Comparison of ENCODE assay signal across 9 cellular contexts in genomic region chr12:25151476-25151875, GRCh38. TPM values are rescaled to one million over a fixed set of nuclear protein-coding genes. Genes with fewer than 3 reads are reported as not detected.
DNase-seq lines count a peak whose midpoint lies in the region; ATAC-seq and TF ChIP-seq lines count a peak whose summit lies in the region.
"Had no signal": no experiment of that assay in that cellular context is flagged by ENCODE, and none has a peak within 500 bp of the region (broad histone marks: within the 10 kb centered on the region; RNA-seq: fewer than 3 reads in every experiment).

No MANE protein-coding gene starts in this region.

- H3K4me1 ChIP-seq in ACC112 (ENCODE audit: control insufficient read depth, insufficient read depth, low read length, unreplicated experiment): peaks cover 16% of the 10 kb centered on the region

- H3K27ac Mint-ChIP-seq in chondrocyte (ENCODE audit: unreplicated experiment): peak overlapping the region; percentile 79
- no peak overlapping the region for H3K27ac Mint-ChIP-seq in activated naive CD8-positive, alpha-beta T cell treated with anti-CD3 and anti-CD28 coated beads for 36 hours
- no peak overlapping the region for H3K27ac Mint-ChIP-seq in type B pancreatic cell
- no peak overlapping the region for H3K27ac Mint-ChIP-seq in nephron progenitor cell

- TF ChIP-seq CTCF in chondrocyte (IDR thresholded peaks at IDR 0.05) (no peak), type B pancreatic cell (conservative IDR thresholded peaks at IDR 0.05) (no peak), nephron progenitor cell (IDR thresholded peaks at IDR 0.05) (no peak)

- no peak overlapping the region for H3K4me3 ChIP-seq in ACC112 (ENCODE audit: low read depth, low read length)

- DNase-seq in HT1080 (ENCODE audit: low read depth): peak; percentile 87
- no peak for DNase-seq in chondrocyte (ENCODE audit: low spot score)
- DNase-seq in left kidney (ENCODE audit: low read depth, low spot score): peak; percentile 72
- DNase-seq in activated naive CD8-positive, alpha-beta T cell treated with anti-CD3 and anti-CD28 coated beads for 36 hours: no peak
- no peak for DNase-seq in type B pancreatic cell (ENCODE audit: extremely low spot score, unreplicated experiment)
- no peak for DNase-seq in nephron progenitor cell

- H3K79me2 ChIP-seq in ACC112 (ENCODE audit: control insufficient read depth, insufficient read depth, low read length, unreplicated experiment): no peaks in the 10 kb centered on the region
- H3K79me2 ChIP-seq: parathyroid adenoma had no signal

- H3K4me3 Mint-ChIP-seq in chondrocyte (ENCODE audit: unreplicated experiment) (no peak overlapping the region), type B pancreatic cell (no peak overlapping the region), nephron progenitor cell (no peak overlapping the region)
- H3K4me3 Mint-ChIP-seq in activated naive CD8-positive, alpha-beta T cell treated with anti-CD3 and anti-CD28 coated beads for 36 hours: no peak overlapping the region

- no peaks in the 10 kb centered on the region for H3K36me3 Mint-ChIP-seq in chondrocyte (ENCODE audit: low read depth)
- H3K36me3 Mint-ChIP-seq in activated naive CD8-positive, alpha-beta T cell treated with anti-CD3 and anti-CD28 coated beads for 36 hours: no peaks in the 10 kb centered on the region
- H3K36me3 Mint-ChIP-seq in type B pancreatic cell: peaks cover 5% of the 10 kb centered on the region
- H3K36me3 Mint-ChIP-seq in nephron progenitor cell (ENCODE audit: low read depth): no peaks in the 10 kb centered on the region

- ATAC-seq in HG02973 (IDR thresholded peaks at IDR 0.05; ENCODE audit: unreplicated experiment): no peak

- H3K4me1 Mint-ChIP-seq in chondrocyte (ENCODE audit: low read depth) (peaks cover 13% of the 10 kb centered on the region), type B pancreatic cell (ENCODE audit: unreplicated experiment) (no peaks in the 10 kb centered on the region), nephron progenitor cell (no peaks in the 10 kb centered on the region)
- peaks cover 10% of the 10 kb centered on the region for H3K4me1 Mint-ChIP-seq in activated naive CD8-positive, alpha-beta T cell treated with anti-CD3 and anti-CD28 coated beads for 36 hours

- peak overlapping the region; percentile 84 for H3K27ac ChIP-seq in ACC112 (ENCODE audit: low read depth, low read length)
- H3K27ac ChIP-seq: parathyroid adenoma had no signal

- no peaks in the 10 kb centered on the region for H3K27me3 Mint-ChIP-seq in chondrocyte (ENCODE audit: low read depth)
- no peaks in the 10 kb centered on the region for H3K27me3 Mint-ChIP-seq in activated naive CD8-positive, alpha-beta T cell treated with anti-CD3 and anti-CD28 coated beads for 36 hours
- H3K27me3 Mint-ChIP-seq in type B pancreatic cell: no peaks in the 10 kb centered on the region
- peaks cover 6% of the 10 kb centered on the region for H3K27me3 Mint-ChIP-seq in nephron progenitor cell (ENCODE audit: low read depth, poor library complexity)

- H3K27me3 ChIP-seq in ACC112 (ENCODE audit: insufficient read depth, low read length): no peaks in the 10 kb centered on the region

- H2AFZ ChIP-seq in ACC112 (ENCODE audit: low read length, unreplicated experiment): peak overlapping the region; percentile 86
- H2AFZ ChIP-seq: parathyroid adenoma had no signal

- H3K36me3 ChIP-seq in ACC112 (ENCODE audit: insufficient read depth, low read length): no peaks in the 10 kb centered on the region

- H3K9me3 Mint-ChIP-seq in chondrocyte (ENCODE audit: low read depth) (no peaks in the 10 kb centered on the region), type B pancreatic cell (no peaks in the 10 kb centered on the region), nephron progenitor cell (no peaks in the 10 kb centered on the region)
- no peaks in the 10 kb centered on the region for H3K9me3 Mint-ChIP-seq in activated naive CD8-positive, alpha-beta T cell treated with anti-CD3 and anti-CD28 coated beads for 36 hours

RNA-seq across cellular contexts. Expression of gene DNAI7, which starts 43.5 kb away (rescaled TPM):
- not detected in 2 replicates for total RNA-seq in HT1080 (2014; rRNA removed; shearing (Covaris generic))
- 0.03 and 0.09 TPM in 2 replicates for polyA plus RNA-seq in HT1080 (2015; cell fraction: cytosol; rRNA removed)
- 0.07 and 0.08 TPM in 2 replicates for polyA plus RNA-seq in HT1080 (2015; cell fraction: nucleus; rRNA removed)
- 0.44 TPM in 1 of 3 replicates, not detected in the others for total RNA-seq in chondrocyte
- total RNA-seq in activated naive CD8-positive, alpha-beta T cell treated with anti-CD3 and anti-CD28 coated beads for 36 hours: not detected
- 1.4 and 1.8 TPM in 2 replicates for total RNA-seq in type B pancreatic cell (ENCODE audit: low replicate concordance)

RNA-seq across cellular contexts. Expression of gene ETFRF1, which starts 43.6 kb away (rescaled TPM):
- total RNA-seq in HT1080 (2014; rRNA removed; shearing (Covaris generic)): 6.5 and 7.6 TPM in 2 replicates
- polyA plus RNA-seq in HT1080 (2015; cell fraction: cytosol; rRNA removed): 26.9 and 30.7 TPM in 2 replicates
- 10.2 and 16.7 TPM in 2 replicates for polyA plus RNA-seq in HT1080 (2015; cell fraction: nucleus; rRNA removed)
- total RNA-seq in chondrocyte (9.9 to 19.5 TPM (median 10.8 TPM) in 3 replicates), type B pancreatic cell (ENCODE audit: low replicate concordance) (14.2 and 33.6 TPM in 2 replicates)
- total RNA-seq in activated naive CD8-positive, alpha-beta T cell treated with anti-CD3 and anti-CD28 coated beads for 36 hours: 10 to 100 TPM; 13.0 to 13.1 TPM

Comparison
In these comparisons a context has a peak if more than half of its experiments do, and no peak if none do; other contexts are left out.
1. DNase-seq: peak in HT1080 (single experiment) and left kidney (single experiment); none in chondrocyte (single experiment), activated naive CD8-positive, alpha-beta T cell treated with anti-CD3 and anti-CD28 coated beads for 36 hours (single experiment), type B pancreatic cell (single experiment) and nephron progenitor cell (single experiment).